ENCODE assay signal across 8 cellular contexts in the genomic region with DNA sequence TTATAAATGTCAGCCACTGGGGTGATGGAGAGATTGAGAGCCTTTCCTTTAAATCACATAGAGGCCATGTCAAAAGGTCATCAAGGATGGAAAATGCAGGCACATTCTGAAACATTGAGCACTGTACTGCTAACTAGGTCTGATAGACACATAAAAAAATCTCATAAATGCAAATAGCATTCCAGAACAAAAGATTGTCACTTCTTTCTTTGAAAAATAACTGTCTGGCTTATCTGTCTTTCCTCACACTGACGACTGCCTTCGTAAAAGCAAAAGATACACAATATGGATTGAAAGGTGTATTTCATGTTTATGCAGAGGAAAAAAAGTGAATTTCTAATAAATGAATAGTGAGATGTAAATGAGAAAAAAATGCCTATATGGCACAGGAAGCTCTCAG. TPM values are rescaled to one million over a fixed set of nuclear protein-coding genes. Genes with fewer than 3 reads are reported as not detected.
"Had no signal": no experiment of that assay in that cellular context is flagged by ENCODE, and none has a peak within 500 bp of the region (broad histone marks: within the 10 kb centered on the region; RNA-seq: fewer than 3 reads in every experiment).

No MANE protein-coding gene starts in this region.

- H3K9ac ChIP-seq: KMS-11 had no signal

- ATAC-seq: GM23338 had no signal

- H3K4me2 ChIP-seq: GM23338, KMS-11 had no signal

- DNase-seq: H9, HCEC 1CT, HFFc6, Karpas-422, KBM-7 had no signal

- H3K4me3 ChIP-seq: GM23338 had no signal

- H2AFZ ChIP-seq: GM23338 had no signal

- H3K27ac ChIP-seq: KMS-11 had no signal

RNA-seq across cellular contexts. Expression of a gene that starts 59.9 kb away (rescaled TPM):
- polyA plus RNA-seq: IgD-negative memory B cell had no signal
